11 cellular contexts compared by ENCODE assay signal in the genomic region with DNA sequence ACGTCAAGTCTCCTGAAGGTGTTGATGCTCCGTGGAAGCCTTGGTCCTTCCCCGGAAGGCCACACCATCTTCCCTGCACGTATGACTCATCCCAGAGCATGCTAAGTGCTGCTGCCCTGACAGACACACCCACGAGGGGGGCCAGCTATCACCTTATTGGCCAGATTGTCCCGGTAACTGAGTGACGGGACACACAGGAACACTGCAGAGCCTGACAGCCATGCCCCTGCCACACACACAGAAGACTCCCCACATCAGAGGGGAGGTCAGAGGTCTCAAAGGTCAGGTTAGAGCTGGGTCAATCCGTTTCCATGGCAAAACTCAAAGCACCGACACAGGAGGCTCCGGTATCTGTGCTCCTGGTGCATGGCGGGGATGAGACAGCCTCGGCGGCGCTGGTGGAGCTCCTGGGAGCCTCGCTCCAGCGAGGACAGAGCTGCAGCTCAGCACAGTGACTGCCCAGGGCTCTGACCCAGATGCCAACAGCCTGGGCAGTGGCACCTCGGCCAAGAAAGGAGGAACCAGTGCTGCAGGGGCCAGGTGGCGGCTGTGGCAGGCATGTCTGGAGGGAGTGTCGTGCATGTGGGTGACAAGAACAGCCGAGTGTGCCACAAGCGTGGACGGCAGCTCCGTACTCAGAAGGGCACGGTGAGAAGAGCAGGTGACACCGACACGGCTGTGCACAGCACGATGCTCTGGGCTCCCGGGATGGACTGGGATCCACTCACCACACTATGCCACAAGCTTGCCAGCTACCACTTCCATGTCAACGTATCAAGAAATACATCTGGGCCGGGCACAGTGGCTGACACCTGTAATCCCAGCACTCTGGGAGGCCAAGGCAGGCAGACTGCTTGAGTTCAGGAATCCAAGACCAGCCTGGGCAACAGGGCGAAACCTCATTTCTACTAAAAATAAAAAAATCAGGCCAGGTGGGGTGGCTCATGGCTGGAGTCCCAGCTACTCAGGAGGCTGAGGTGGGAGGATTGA. TPM values are rescaled to one million over a fixed set of nuclear protein-coding genes. Genes with fewer than 3 reads are reported as not detected.
DNase-seq lines count a peak whose midpoint lies in the region; ATAC-seq, FAIRE-seq and TF ChIP-seq lines count a peak whose summit lies in the region.
"Had no signal": no experiment of that assay in that cellular context is flagged by ENCODE, and none has a peak within 500 bp of the region (broad histone marks: within the 10 kb centered on the region; RNA-seq: fewer than 3 reads in every experiment).

No MANE protein-coding gene starts in this region.

- no peaks in the 10 kb centered on the region for H3K9me1 ChIP-seq in endothelial cell of umbilical vein (replicated peaks; ENCODE audit: control insufficient read depth, extremely low read depth, insufficient read depth, low read length)

- peak overlapping the region; percentile 37 for H3K4me3 Mint-ChIP-seq in nephron progenitor cell
- H3K4me3 Mint-ChIP-seq in naive thymus-derived CD4-positive, alpha-beta T cell = no peak overlapping the region

- dilution Hi-C loops in endothelial cell of umbilical vein (cut with MboI; ENCODE audit: extremely low pct_ligation_motif_present, low sequenced_read_pairs) = no loop called here

- peaks cover 4% of the 10 kb centered on the region for H3K36me3 Mint-ChIP-seq in nephron progenitor cell (ENCODE audit: low read depth)
- no peaks in the 10 kb centered on the region for H3K36me3 Mint-ChIP-seq in naive thymus-derived CD4-positive, alpha-beta T cell

- DNase-seq in Daoy (ENCODE audit: low read depth) (peak; percentile 84), NCI-H460 (ENCODE audit: extremely low read depth, low read depth) (peak; percentile 30), endothelial cell of umbilical vein (ENCODE audit: low read depth, low spot score) (peak; percentile 20), nephron progenitor cell (peak; percentile 43), NCI-H1105 (lab: John Stamatoyannopoulos, UW) (no peak)
- no peak for DNase-seq in naive thymus-derived CD4-positive, alpha-beta T cell
- DNase-seq: sigmoid colon had no signal

- H3K36me3 ChIP-seq in endothelial cell of umbilical vein (ENCODE audit: control insufficient read depth in 2 of 2, extremely low read depth in 1 of 2, insufficient read depth in 2 of 2, low read length in 2 of 2) = peaks cover under 1 to 2% of the 10 kb centered on the region in 2 experiments
- peaks cover 0 to 10% (median 0%) of the 10 kb centered on the region in 3 experiments for H3K36me3 ChIP-seq in naive thymus-derived CD4-positive, alpha-beta T cell (ENCODE audit: control insufficient read depth in 2 of 3, insufficient read depth in 3 of 3, low read length in 3 of 3)

- peaks cover 7% of the 10 kb centered on the region for H3K79me2 ChIP-seq in endothelial cell of umbilical vein (ENCODE audit: control insufficient read depth, insufficient read depth, low read length)

- H3K27ac ChIP-seq in endothelial cell of umbilical vein (ENCODE audit: insufficient read depth, low read depth, low read length) = no peak overlapping the region
- H3K27ac ChIP-seq in naive thymus-derived CD4-positive, alpha-beta T cell (ENCODE audit: low read depth, low read length) = no peak overlapping the region
- H3K27ac ChIP-seq: thoracic aorta had no signal

- no peak for ATAC-seq in naive thymus-derived CD4-positive, alpha-beta T cell
- ATAC-seq in HG02981 (IDR thresholded peaks at IDR 0.05; ENCODE audit: unreplicated experiment) = no peak
- no peak for ATAC-seq in HG03108 (IDR thresholded peaks at IDR 0.05; ENCODE audit: unreplicated experiment)

- H3K4me1 ChIP-seq in endothelial cell of umbilical vein (ENCODE audit: control insufficient read depth, extremely low read depth, insufficient read depth, low read length) = no peaks in the 10 kb centered on the region
- H3K4me1 ChIP-seq in naive thymus-derived CD4-positive, alpha-beta T cell (ENCODE audit: control insufficient read depth in 2 of 2, insufficient read depth in 2 of 2, low read length in 2 of 2) = no peaks in the 10 kb centered on the region

- H3K27me3 Mint-ChIP-seq in nephron progenitor cell (ENCODE audit: low read depth, poor library complexity) = no peaks in the 10 kb centered on the region
- no peaks in the 10 kb centered on the region for H3K27me3 Mint-ChIP-seq in naive thymus-derived CD4-positive, alpha-beta T cell

- H3K9ac ChIP-seq in endothelial cell of umbilical vein (replicated peaks; ENCODE audit: extremely low read depth, insufficient read depth, low read length) = no peak overlapping the region

- no TSS peak for BruUV-seq in endothelial cell of umbilical vein (replicated peaks; lab: Mats Ljungman, UMichigan)

- no peaks in the 10 kb centered on the region for H3K9me3 Mint-ChIP-seq in nephron progenitor cell
- no peaks in the 10 kb centered on the region for H3K9me3 Mint-ChIP-seq in naive thymus-derived CD4-positive, alpha-beta T cell

- TF ChIP-seq CTCF in endothelial cell of umbilical vein (IDR thresholded peaks at IDR 0.05; ENCODE audit: extremely low read depth in 1 of 2, insufficient read depth in 1 of 2, low read depth in 1 of 2, low read length in 2 of 2) (no peak), nephron progenitor cell (IDR thresholded peaks at IDR 0.05) (no peak)

- POLR2A ChIA-PET in endothelial cell of umbilical vein (lab: Charles Lee) = no interaction called here
- POLR2A ChIA-PET in naive thymus-derived CD4-positive, alpha-beta T cell (lab: Charles Lee) = no interaction called here

- peaks cover 39% of the 10 kb centered on the region for H3K4me1 Mint-ChIP-seq in nephron progenitor cell
- peaks cover 0 to 9% (median 0%) of the 10 kb centered on the region in 7 donors for H3K4me1 Mint-ChIP-seq in naive thymus-derived CD4-positive, alpha-beta T cell

- no peak for FAIRE-seq in endothelial cell of umbilical vein (lab: Jason Lieb, UNC)
- FAIRE-seq: frontal cortex had no signal

- H3K9me3 ChIP-seq in endothelial cell of umbilical vein (replicated peaks; ENCODE audit: control insufficient read depth, insufficient read depth, low read length) = no peaks in the 10 kb centered on the region
- no peaks in the 10 kb centered on the region for H3K9me3 ChIP-seq in naive thymus-derived CD4-positive, alpha-beta T cell (ENCODE audit: control insufficient read depth in 2 of 3, low read length in 3 of 3)
- H3K9me3 ChIP-seq: sigmoid colon, thoracic aorta had no signal

- no peak overlapping the region for H3K4me2 ChIP-seq in endothelial cell of umbilical vein (ENCODE audit: insufficient read depth, low read length)

- CTCF ChIA-PET in endothelial cell of umbilical vein (lab: Charles Lee) = interaction anchor here (0.9 to 1.3 kb wide), 2 partner anchors 7 to 18 kb away, joined by 3 to 5 read pairs; no protein-coding TSS in a partner anchor
- CTCF ChIA-PET in naive thymus-derived CD4-positive, alpha-beta T cell (lab: Charles Lee) = interaction anchor here (0.6 to 0.9 kb wide), 3 partner anchors 9 to 287 kb away, joined by 3 to 4 read pairs (median 3); no protein-coding TSS in a partner anchor

- no peak for TF ChIP-seq POLR2A in endothelial cell of umbilical vein (IDR thresholded peaks at IDR 0.05; ENCODE audit: low read depth, low read length)

- H3K27ac Mint-ChIP-seq in nephron progenitor cell = peak overlapping the region; percentile 99
- peak overlapping the region in 2 of 9 donors; percentile 38 to 43 for H3K27ac Mint-ChIP-seq in naive thymus-derived CD4-positive, alpha-beta T cell

- H4K20me1 ChIP-seq in endothelial cell of umbilical vein (replicated peaks; ENCODE audit: control insufficient read depth, extremely low read depth, insufficient read depth, low read length) = no peaks in the 10 kb centered on the region

- no peak overlapping the region for H3K4me3 ChIP-seq in endothelial cell of umbilical vein (replicated peaks in 1 of 3; ENCODE audit: insufficient read depth in 1 of 3, low read depth in 1 of 3, low read length in 3 of 3)
- no peak overlapping the region for H3K4me3 ChIP-seq in naive thymus-derived CD4-positive, alpha-beta T cell (ENCODE audit: low read length)
- H3K4me3 ChIP-seq: sigmoid colon, thoracic aorta had no signal

- intact Hi-C loops in endothelial cell of umbilical vein (cut with micrococcal nuclease) = no loop called here
- intact Hi-C loops in naive thymus-derived CD4-positive, alpha-beta T cell (cut with micrococcal nuclease) = no loop called here

- H2AFZ ChIP-seq in endothelial cell of umbilical vein (ENCODE audit: low read depth, low read length) = no peak overlapping the region

- H3K27me3 ChIP-seq in endothelial cell of umbilical vein (ENCODE audit: control insufficient read depth in 2 of 2, insufficient read depth in 2 of 2, low read length in 2 of 2) = no peaks in the 10 kb centered on the region
- H3K27me3 ChIP-seq in naive thymus-derived CD4-positive, alpha-beta T cell (ENCODE audit: control insufficient read depth in 2 of 2, insufficient read depth in 2 of 2, low read length in 2 of 2) = no peaks in the 10 kb centered on the region
- H3K27me3 ChIP-seq: sigmoid colon had no signal

RNA-seq across cellular contexts. Expression of gene TMEM240, which starts 14.8 kb away (rescaled TPM):
- total RNA-seq in Daoy (2014; rRNA removed; shearing (Covaris generic)) = 0.11 TPM in 1 of 2 replicates, not detected in the other
- 0.67 TPM in 1 of 2 replicates, not detected in the other for total RNA-seq in NCI-H460 (2014; rRNA removed; shearing (Covaris generic))
- 1.7 TPM in 1 of 2 replicates, not detected in the other for polyA plus RNA-seq in NCI-H460 (2014; cell fraction: nucleus; rRNA removed)
- total RNA-seq in endothelial cell of umbilical vein = 7.0 and 8.8 TPM in 2 replicates
- 5.3 and 7.6 TPM in 2 replicates for polyA plus RNA-seq in endothelial cell of umbilical vein
- polyA plus RNA-seq in endothelial cell of umbilical vein (2011; cell fraction: cytosol; rRNA removed) = 3.3 and 4.5 TPM in 2 replicates
- 6.8 and 7.3 TPM in 2 replicates for polyA plus RNA-seq in endothelial cell of umbilical vein (2011; cell fraction: nucleus; rRNA removed)
- 2.1 and 5.6 TPM in 2 replicates for polyA plus RNA-seq in endothelial cell of umbilical vein (2012)
- 1.1 and 1.2 TPM in 2 replicates for polyA minus RNA-seq in endothelial cell of umbilical vein
- polyA minus RNA-seq in endothelial cell of umbilical vein (2011; cell fraction: cytosol; rRNA and poly(A)+ RNA removed) = not detected
- 0.87 and 2.0 TPM in 2 replicates for polyA minus RNA-seq in endothelial cell of umbilical vein (2011; cell fraction: nucleus; rRNA and poly(A)+ RNA removed)
- total RNA-seq in naive thymus-derived CD4-positive, alpha-beta T cell = 1 to 10 TPM in 3 of 5 experiments, under 1 TPM in 1, not detected in 1; 0.66 to 2.8 (median 1.7) TPM
- under 1 TPM in 1 of 2 donors, not detected in 1; 0.84 TPM for polyA plus RNA-seq in naive thymus-derived CD4-positive, alpha-beta T cell

RNA-seq across cellular contexts. Expression of gene SSU72, which starts 19.4 kb away (rescaled TPM):
- total RNA-seq in Daoy (2014; rRNA removed; shearing (Covaris generic)) = 67.3 and 71.3 TPM in 2 replicates
- 94.5 and 112 TPM in 2 replicates for total RNA-seq in NCI-H460 (2014; rRNA removed; shearing (Covaris generic))
- polyA plus RNA-seq in NCI-H460 (2014; cell fraction: nucleus; rRNA removed) = 49.2 and 65.5 TPM in 2 replicates
- total RNA-seq in endothelial cell of umbilical vein = 124 and 129 TPM in 2 replicates
- 78.2 and 85.9 TPM in 2 replicates for polyA plus RNA-seq in endothelial cell of umbilical vein
- polyA plus RNA-seq in endothelial cell of umbilical vein (2011; cell fraction: cytosol; rRNA removed) = 92.7 and 101 TPM in 2 replicates
- polyA plus RNA-seq in endothelial cell of umbilical vein (2011; cell fraction: nucleus; rRNA removed) = 89.0 and 97.5 TPM in 2 replicates
- polyA plus RNA-seq in endothelial cell of umbilical vein (2012) = 119 and 136 TPM in 2 replicates
- polyA minus RNA-seq in endothelial cell of umbilical vein = 70.4 and 74.1 TPM in 2 replicates
- 82.5 TPM for polyA minus RNA-seq in endothelial cell of umbilical vein (2011; cell fraction: cytosol; rRNA and poly(A)+ RNA removed)
- polyA minus RNA-seq in endothelial cell of umbilical vein (2011; cell fraction: nucleus; rRNA and poly(A)+ RNA removed) = 41.3 and 53.5 TPM in 2 replicates
- 100 to 1,000 TPM; 121 to 148 (median 137) TPM for total RNA-seq in naive thymus-derived CD4-positive, alpha-beta T cell
- 100 to 1,000 TPM; 211 to 267 TPM for polyA plus RNA-seq in naive thymus-derived CD4-positive, alpha-beta T cell

RNA-seq across cellular contexts. Expression of gene ATAD3A, which starts 43.3 kb away (rescaled TPM):
- total RNA-seq in Daoy (2014; rRNA removed; shearing (Covaris generic)) = 85.1 and 85.4 TPM in 2 replicates
- 24.5 and 25.9 TPM in 2 replicates for total RNA-seq in NCI-H460 (2014; rRNA removed; shearing (Covaris generic))
- 108 and 117 TPM in 2 replicates for polyA plus RNA-seq in NCI-H460 (2014; cell fraction: nucleus; rRNA removed)
- 55.2 and 57.4 TPM in 2 replicates for total RNA-seq in endothelial cell of umbilical vein
- polyA plus RNA-seq in endothelial cell of umbilical vein = 24.9 and 28.8 TPM in 2 replicates
- 23.0 and 29.1 TPM in 2 replicates for polyA plus RNA-seq in endothelial cell of umbilical vein (2011; cell fraction: cytosol; rRNA removed)
- 47.8 and 57.7 TPM in 2 replicates for polyA plus RNA-seq in endothelial cell of umbilical vein (2011; cell fraction: nucleus; rRNA removed)
- polyA plus RNA-seq in endothelial cell of umbilical vein (2012) = 26.8 and 28.1 TPM in 2 replicates
- polyA minus RNA-seq in endothelial cell of umbilical vein = 13.7 and 22.7 TPM in 2 replicates
- polyA minus RNA-seq in endothelial cell of umbilical vein (2011; cell fraction: cytosol; rRNA and poly(A)+ RNA removed) = 52.6 TPM
- 10.6 and 18.4 TPM in 2 replicates for polyA minus RNA-seq in endothelial cell of umbilical vein (2011; cell fraction: nucleus; rRNA and poly(A)+ RNA removed)
- 10 to 100 TPM; 21.0 to 41.3 (median 22.9) TPM for total RNA-seq in naive thymus-derived CD4-positive, alpha-beta T cell
- polyA plus RNA-seq in naive thymus-derived CD4-positive, alpha-beta T cell = 10 to 100 TPM in 1 of 2 donors, 1 to 10 TPM in 1; 5.4 to 11.6 TPM

RNA-seq across cellular contexts. Expression of gene FNDC10, which starts 44.7 kb away (rescaled TPM):
- total RNA-seq in Daoy (2014; rRNA removed; shearing (Covaris generic)) = 1.8 TPM in 1 of 2 replicates, not detected in the other
- 2.0 and 2.2 TPM in 2 replicates for total RNA-seq in NCI-H460 (2014; rRNA removed; shearing (Covaris generic))
- 1.3 and 4.0 TPM in 2 replicates for polyA plus RNA-seq in NCI-H460 (2014; cell fraction: nucleus; rRNA removed)
- total RNA-seq in endothelial cell of umbilical vein = 1.9 and 2.3 TPM in 2 replicates
- polyA plus RNA-seq in endothelial cell of umbilical vein = 1.5 and 2.2 TPM in 2 replicates
- polyA plus RNA-seq in endothelial cell of umbilical vein (2011; cell fraction: cytosol; rRNA removed) = 0.79 and 1.2 TPM in 2 replicates
- polyA plus RNA-seq in endothelial cell of umbilical vein (2011; cell fraction: nucleus; rRNA removed) = 0.20 and 0.47 TPM in 2 replicates
- polyA plus RNA-seq in endothelial cell of umbilical vein (2012) = 0.78 and 1.2 TPM in 2 replicates
- 0.51 and 0.58 TPM in 2 replicates for polyA minus RNA-seq in endothelial cell of umbilical vein
- polyA minus RNA-seq in endothelial cell of umbilical vein (2011; cell fraction: cytosol; rRNA and poly(A)+ RNA removed) = not detected
- polyA minus RNA-seq in endothelial cell of umbilical vein (2011; cell fraction: nucleus; rRNA and poly(A)+ RNA removed) = 0.24 and 0.38 TPM in 2 replicates
- 10 to 100 TPM in 1 of 5 experiments, 1 to 10 TPM in 4; 3.2 to 10.7 (median 4.0) TPM for total RNA-seq in naive thymus-derived CD4-positive, alpha-beta T cell
- 1 to 10 TPM; 1.3 to 1.6 TPM for polyA plus RNA-seq in naive thymus-derived CD4-positive, alpha-beta T cell

Comparison
In these comparisons a context has a peak if more than half of its experiments do, and no peak if none do; other contexts are left out.
1. DNase-seq: peak in Daoy (single experiment), NCI-H460 (single experiment), endothelial cell of umbilical vein (single experiment) and nephron progenitor cell (single experiment); none in NCI-H1105 (single experiment) and naive thymus-derived CD4-positive, alpha-beta T cell (0 of 9).